8 cellular contexts compared by ENCODE assay signal in the genomic region with DNA sequence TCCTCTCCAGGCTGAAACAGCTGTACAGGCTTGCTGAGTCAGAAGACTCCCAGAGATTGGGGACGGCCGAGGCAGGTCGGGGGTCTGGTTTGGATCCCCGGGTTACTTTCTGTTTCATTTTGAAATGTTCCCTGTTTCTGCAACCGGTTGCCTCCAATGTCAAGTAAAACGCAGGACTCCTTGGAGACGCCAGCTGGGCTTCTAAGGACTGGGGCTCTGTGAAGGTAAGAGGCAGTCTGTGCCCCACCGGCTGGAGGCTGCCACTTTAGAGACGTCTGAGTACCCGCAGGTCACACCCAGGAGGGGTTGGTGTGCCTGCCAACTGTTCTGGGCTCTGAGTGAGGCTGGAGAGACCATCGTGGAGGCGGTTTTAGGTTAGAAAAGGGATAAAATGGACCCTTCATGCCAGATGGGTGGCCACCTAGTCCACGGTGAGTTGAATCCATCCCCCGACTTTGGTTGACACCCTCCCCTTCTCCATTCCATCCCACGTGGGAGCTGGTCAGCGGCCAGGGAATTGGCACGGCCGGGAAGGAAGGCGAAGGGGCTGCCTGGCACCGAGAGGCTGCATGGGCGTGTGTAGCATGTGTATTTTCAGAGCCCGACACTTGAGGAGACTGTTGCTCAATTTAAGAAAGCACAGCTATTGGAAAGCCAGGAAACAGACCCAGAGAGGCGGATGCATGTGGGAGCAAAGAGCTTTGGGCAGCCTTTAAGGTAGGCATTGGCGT.
DNase-seq lines count a peak whose midpoint lies in the region; ATAC-seq, FAIRE-seq and TF ChIP-seq lines count a peak whose summit lies in the region.

No MANE protein-coding gene starts in this region.

- H3K9me2 ChIP-seq in Karpas-422 (replicated peaks; ENCODE audit: insufficient read depth, low read length) = no peaks in the 10 kb centered on the region

- DNase-seq in Caco-2 = no peak
- DNase-seq in Karpas-422 = no peak
- peak; percentile 20 for DNase-seq in activated CD4-positive, alpha-beta memory T cell treated with anti-CD3 and anti-CD28 coated beads for 36 hours
- DNase-seq in H1 (ENCODE audit: low read depth in 1 of 2, low spot score in 2 of 2) = peak in 1 of 2 experiments; percentile 57
- peak; percentile 48 to 59 (median 51) for DNase-seq in right lobe of liver
- DNase-seq in stimulated activated effector memory CD8-positive, alpha-beta T cell treated with anti-CD3 and anti-CD28 coated beads, Interleukin-12 subunit alpha, Interleukin-12 subunit beta, amount 100 ng/mL, for 72 hours (ENCODE audit: low spot score in 2 of 2) = peak; percentile 2 to 54
- DNase-seq in NCI-H1436 (lab: John Stamatoyannopoulos, UW) = no peak
- no peak for DNase-seq in NCI-H526 treated with DMSO at 0.1 percent for 48 hours (lab: John Stamatoyannopoulos, UW)

- peak overlapping the region; percentile 51; the same call in 1 of the 2 replicates for H4K8ac ChIP-seq in H1 (ENCODE audit: extremely low read depth, insufficient read depth, low read length)

- no TSS peak for BruUV-seq in Caco-2 (replicated peaks; lab: Mats Ljungman, UMichigan)

- H2BK20ac ChIP-seq in H1 (ENCODE audit: low read length) = no peak overlapping the region

- H3K27ac ChIP-seq in Karpas-422 (ENCODE audit: low read length) (no peak overlapping the region), H1 (ENCODE audit: low read depth, low read length) (no peak overlapping the region), right lobe of liver (peak overlapping the region; percentile 27 to 77 (median 51))

- no peak overlapping the region for H3K56ac ChIP-seq in H1 (replicated peaks; ENCODE audit: insufficient read length, low read depth, low read length)

- no peak for TF ChIP-seq RAD21 in H1 (IDR thresholded peaks at IDR 0.05 in 1 of 2, conservative IDR thresholded peaks at IDR 0.05 in 1 of 2; ENCODE audit: low read depth in 2 of 2, low read length in 2 of 2)

- no peaks in the 10 kb centered on the region for H3K79me2 ChIP-seq in Karpas-422 (ENCODE audit: low read length)
- H3K79me2 ChIP-seq in H1 (ENCODE audit: control insufficient read depth in 1 of 2, insufficient read depth in 2 of 2, low read length in 2 of 2) = no peaks in the 10 kb centered on the region

- no peaks in the 10 kb centered on the region for H3K36me3 Mint-ChIP-seq in Caco-2 (ENCODE audit: insufficient read depth, unreplicated experiment)
- no peaks in the 10 kb centered on the region for H3K36me3 Mint-ChIP-seq in activated CD4-positive, alpha-beta memory T cell treated with anti-CD3 and anti-CD28 coated beads for 36 hours
- H3K36me3 Mint-ChIP-seq in stimulated activated effector memory CD8-positive, alpha-beta T cell treated with anti-CD3 and anti-CD28 coated beads, Interleukin-12 subunit alpha, Interleukin-12 subunit beta, amount 100 ng/mL, for 72 hours = no peaks in the 10 kb centered on the region

- peak; percentile 75 to 82 (median 80) for ATAC-seq in right lobe of liver
- peak; percentile 66 for ATAC-seq in stimulated activated effector memory CD8-positive, alpha-beta T cell treated with anti-CD3 and anti-CD28 coated beads, Interleukin-12 subunit alpha, Interleukin-12 subunit beta, amount 100 ng/mL, for 72 hours

- H3K9ac ChIP-seq in Karpas-422 (ENCODE audit: low read length) = peak overlapping the region; percentile 46; the same call in 1 of the 2 replicates
- no peak overlapping the region; a peak in 1 of 7 replicates for H3K9ac ChIP-seq in H1 (replicated peaks in 1 of 4; ENCODE audit: extremely low read depth in 1 of 4, low read depth in 3 of 4, low read length in 3 of 4)

- no peak for TF ChIP-seq POLR2A in H1 (IDR thresholded peaks at IDR 0.05; ENCODE audit: control extremely low read depth in 1 of 2, low read depth in 2 of 2, low read length in 2 of 2)
- TF ChIP-seq POLR2A in right lobe of liver (IDR thresholded peaks at IDR 0.05) = no peak

- no peak overlapping the region for H3K4ac ChIP-seq in H1 (replicated peaks; ENCODE audit: insufficient read length, low read depth, low read length)

- H2BK5ac ChIP-seq in H1 (ENCODE audit: low read depth, low read length) = no peak overlapping the region

- no peaks in the 10 kb centered on the region for H3K9me3 Mint-ChIP-seq in Caco-2 (ENCODE audit: unreplicated experiment)
- H3K9me3 Mint-ChIP-seq in activated CD4-positive, alpha-beta memory T cell treated with anti-CD3 and anti-CD28 coated beads for 36 hours = no peaks in the 10 kb centered on the region
- H3K9me3 Mint-ChIP-seq in stimulated activated effector memory CD8-positive, alpha-beta T cell treated with anti-CD3 and anti-CD28 coated beads, Interleukin-12 subunit alpha, Interleukin-12 subunit beta, amount 100 ng/mL, for 72 hours = no peaks in the 10 kb centered on the region

- no peak overlapping the region for H2BK120ac ChIP-seq in H1 (replicated peaks; ENCODE audit: low read depth, low read length)

- CTCF ChIA-PET in Caco-2 (lab: Charles Lee) (interaction anchor here (0.7 kb wide), 1 partner anchor 101 kb away, joined by 4 read pairs; no protein-coding TSS in a partner anchor), H1 (lab: Charles Lee; ENCODE audit: partially characterized antibody) (interaction anchor here (0.6 to 2.3 kb wide), 10 partner anchors 9 to 394 kb away, joined by 3 to 8 read pairs (median 4); no protein-coding TSS in a partner anchor)
- CTCF ChIA-PET in activated CD4-positive, alpha-beta memory T cell treated with anti-CD3 and anti-CD28 coated beads for 36 hours (lab: Charles Lee) = interaction anchor here (0.6 kb wide), 1 partner anchor 46 kb away, joined by 4 read pairs; no protein-coding TSS in a partner anchor

- intact Hi-C loops in Caco-2 (cut with micrococcal nuclease; ENCODE audit: unreplicated experiment) = no loop called here
- intact Hi-C loops in activated CD4-positive, alpha-beta memory T cell treated with anti-CD3 and anti-CD28 coated beads for 36 hours (cut with micrococcal nuclease) = no loop called here
- intact Hi-C loops in right lobe of liver (cut with DNase I) = no loop called here

- H2BK15ac ChIP-seq in H1 (ENCODE audit: low read length) = no peak overlapping the region

- H2AK5ac ChIP-seq in H1 (ENCODE audit: low read depth, low read length) = no peak overlapping the region

- H4K20me1 ChIP-seq in Karpas-422 (ENCODE audit: insufficient read depth, low read depth, low read length) = no peaks in the 10 kb centered on the region
- H4K20me1 ChIP-seq in H1 (replicated peaks in 1 of 2; ENCODE audit: control insufficient read depth in 1 of 2, insufficient read depth in 2 of 2, low read length in 2 of 2) = peaks cover 16% of the 10 kb centered on the region in 2 experiments

- no peak for TF ChIP-seq EP300 in H1 (IDR thresholded peaks at IDR 0.05; ENCODE audit: borderline replicate concordance in 1 of 2, low read depth in 2 of 2, low read length in 2 of 2)

- 10% methylated on average over 24 of the region's 24 CpGs; no CpG with 5 or more reads in 1 of the 2 experiments for WGBS in H1 (ENCODE audit: extremely low coverage in 1 of 2, insufficient coverage in 1 of 2, insufficient read length in 1 of 2, insufficient replicate concordance in 2 of 2, low coverage in 1 of 2, low lambda C conversion rate in 2 of 2, missing lambda C conversion rate in 1 of 2), 2 experiments
- WGBS in right lobe of liver (ENCODE audit: insufficient coverage, low coverage, low lambda C conversion rate, missing lambda C conversion rate) = 2% methylated on average over 18 of the region's 24 CpGs

- no peak overlapping the region for H3K27ac Mint-ChIP-seq in Caco-2 (ENCODE audit: unreplicated experiment)
- H3K27ac Mint-ChIP-seq in activated CD4-positive, alpha-beta memory T cell treated with anti-CD3 and anti-CD28 coated beads for 36 hours = no peak overlapping the region
- H3K27ac Mint-ChIP-seq in stimulated activated effector memory CD8-positive, alpha-beta T cell treated with anti-CD3 and anti-CD28 coated beads, Interleukin-12 subunit alpha, Interleukin-12 subunit beta, amount 100 ng/mL, for 72 hours = peak overlapping the region; percentile 82

- H3K4me3 Mint-ChIP-seq in Caco-2 (ENCODE audit: unreplicated experiment) = peak overlapping the region; percentile 13
- peak overlapping the region; percentile 73 for H3K4me3 Mint-ChIP-seq in activated CD4-positive, alpha-beta memory T cell treated with anti-CD3 and anti-CD28 coated beads for 36 hours
- peak overlapping the region; percentile 79 for H3K4me3 Mint-ChIP-seq in stimulated activated effector memory CD8-positive, alpha-beta T cell treated with anti-CD3 and anti-CD28 coated beads, Interleukin-12 subunit alpha, Interleukin-12 subunit beta, amount 100 ng/mL, for 72 hours

- peak overlapping the region; percentile 44; the same call in 1 of the 2 replicates for H2BK12ac ChIP-seq in H1 (ENCODE audit: low read depth, low read length)

- no peak overlapping the region for H3K23ac ChIP-seq in H1 (ENCODE audit: insufficient read length)

- H3K4me2 ChIP-seq in Karpas-422 (ENCODE audit: low read depth, low read length, poor library complexity, severe bottlenecking) (peak overlapping the region; percentile 62), H1 (ENCODE audit: insufficient read depth in 1 of 2, low read depth in 2 of 2, low read length in 2 of 2) (peak overlapping the region; percentile 69 to 93)

- H3K27me3 Mint-ChIP-seq in Caco-2 (ENCODE audit: insufficient read depth, unreplicated experiment) = peaks cover 41% of the 10 kb centered on the region
- H3K27me3 Mint-ChIP-seq in activated CD4-positive, alpha-beta memory T cell treated with anti-CD3 and anti-CD28 coated beads for 36 hours = peaks cover 35% of the 10 kb centered on the region

- H3K18ac ChIP-seq in H1 (ENCODE audit: extremely low read depth, low read length) = 0 out of 2 replicates have a peak overlapping the region, but pooled peaks have one; percentile 35

- H4K91ac ChIP-seq in H1 (replicated peaks; ENCODE audit: insufficient read length, low read length) = peak overlapping the region; percentile 39

- no peak overlapping the region for H3K4me3 ChIP-seq in Caco-2 (ENCODE audit: low read depth, low read length)
- H3K4me3 ChIP-seq in Karpas-422 (ENCODE audit: low read length) = peak overlapping the region; percentile 62; the same call in 1 of the 2 replicates
- peak overlapping the region; percentile 11 to 54 (median 29); a peak in 7 of 8 replicates for H3K4me3 ChIP-seq in H1 (ENCODE audit: extremely low read depth in 1 of 4, insufficient read depth in 2 of 4, low read depth in 3 of 4, low read length in 4 of 4)
- H3K4me3 ChIP-seq in right lobe of liver = peak overlapping the region; percentile 33 to 56 (median 54)

- H3K9me3 ChIP-seq in Caco-2 (no peaks in the 10 kb centered on the region), Karpas-422 (ENCODE audit: low read length) (no peaks in the 10 kb centered on the region), H1 (ENCODE audit: insufficient read depth in 2 of 2, low read depth in 1 of 2, low read length in 1 of 2) (no peaks in the 10 kb centered on the region), right lobe of liver (no peaks in the 10 kb centered on the region)

- H3K14ac ChIP-seq in H1 (ENCODE audit: insufficient read length) = peak overlapping the region; percentile 43

- H3K36me3 ChIP-seq in Caco-2 (ENCODE audit: control insufficient read depth, insufficient read depth, low read length) (no peaks in the 10 kb centered on the region), Karpas-422 (ENCODE audit: insufficient read depth, low read length) (no peaks in the 10 kb centered on the region), H1 (ENCODE audit: control insufficient read depth in 2 of 4, insufficient read depth in 4 of 4, low read length in 3 of 4) (no peaks in the 10 kb centered on the region), right lobe of liver (no peaks in the 10 kb centered on the region)

- H3K4me1 ChIP-seq in Caco-2 (no peaks in the 10 kb centered on the region), Karpas-422 (ENCODE audit: low read length) (no peaks in the 10 kb centered on the region), H1 (replicated peaks in 1 of 4; ENCODE audit: control insufficient read depth in 3 of 4, insufficient read depth in 4 of 4, low read length in 3 of 4) (peaks cover 15 to 20% (median 18%) of the 10 kb centered on the region in 4 experiments), right lobe of liver (peaks cover 0 to 16% (median 4%) of the 10 kb centered on the region in 4 donors)

- no peak overlapping the region for H4K5ac ChIP-seq in H1 (ENCODE audit: insufficient read length, low read depth, low read length)

- no peaks in the 10 kb centered on the region; the same call in 1 of the 2 replicates for H3K23me2 ChIP-seq in H1 (ENCODE audit: low read depth, low read length)

- H3K4me1 Mint-ChIP-seq in Caco-2 (ENCODE audit: low read depth, unreplicated experiment) = no peaks in the 10 kb centered on the region
- peaks cover 23% of the 10 kb centered on the region for H3K4me1 Mint-ChIP-seq in activated CD4-positive, alpha-beta memory T cell treated with anti-CD3 and anti-CD28 coated beads for 36 hours (ENCODE audit: low read depth)
- peaks cover 26% of the 10 kb centered on the region for H3K4me1 Mint-ChIP-seq in stimulated activated effector memory CD8-positive, alpha-beta T cell treated with anti-CD3 and anti-CD28 coated beads, Interleukin-12 subunit alpha, Interleukin-12 subunit beta, amount 100 ng/mL, for 72 hours

- no peak for FAIRE-seq in H1 (lab: Jason Lieb, UNC)

- POLR2A ChIA-PET in Caco-2 (lab: Charles Lee) = no interaction called here
- POLR2A ChIA-PET in activated CD4-positive, alpha-beta memory T cell treated with anti-CD3 and anti-CD28 coated beads for 36 hours (lab: Charles Lee) = no interaction called here
- POLR2A ChIA-PET in H1 (lab: Charles Lee; ENCODE audit: partially characterized antibody) = interaction anchor here (0.6 to 0.8 kb wide), 2 partner anchors 30 to 1660 kb away, joined by 3 to 4 read pairs; no protein-coding TSS in a partner anchor

- H3K79me1 ChIP-seq in H1 (ENCODE audit: low read depth, low read length) = no peaks in the 10 kb centered on the region

- no peak for TF ChIP-seq CTCF in Caco-2 (IDR thresholded peaks at IDR 0.05; ENCODE audit: insufficient read depth in 1 of 2, low read depth in 1 of 2, low read length in 1 of 2, severe bottlenecking in 1 of 2, unreplicated experiment in 1 of 2)
- no peak for TF ChIP-seq CTCF in H1 (IDR thresholded peaks at IDR 0.05; ENCODE audit: control extremely low read depth in 1 of 3, insufficient read depth in 1 of 3, low read depth in 1 of 3, low read length in 3 of 3)
- no peak for TF ChIP-seq CTCF in right lobe of liver (IDR thresholded peaks at IDR 0.05)

- H2AFZ ChIP-seq in Karpas-422 (ENCODE audit: low read length) (no peak overlapping the region), H1 (ENCODE audit: low read length) (no peak overlapping the region)

- no peaks in the 10 kb centered on the region for H3K27me3 ChIP-seq in Caco-2 (replicated peaks; ENCODE audit: control insufficient read depth, insufficient read depth, low read length)
- H3K27me3 ChIP-seq in Karpas-422 (ENCODE audit: low read length) = no peaks in the 10 kb centered on the region
- H3K27me3 ChIP-seq in H1 (replicated peaks in 1 of 4; ENCODE audit: control insufficient read depth in 3 of 4, extremely low read depth in 1 of 4, insufficient read depth in 3 of 4, low read length in 3 of 4) = peaks cover 20 to 66% (median 54%) of the 10 kb centered on the region in 4 experiments
- peaks cover 0 to 5% of the 10 kb centered on the region in 2 donors for H3K27me3 ChIP-seq in right lobe of liver

Comparison
In these comparisons a context has a peak if more than half of its experiments do, and no peak if none do; other contexts are left out.
1. DNase-seq: peak in activated CD4-positive, alpha-beta memory T cell treated with anti-CD3 and anti-CD28 coated beads for 36 hours (single experiment), right lobe of liver (3 of 3) and stimulated activated effector memory CD8-positive, alpha-beta T cell treated with anti-CD3 and anti-CD28 coated beads, Interleukin-12 subunit alpha, Interleukin-12 subunit beta, amount 100 ng/mL, for 72 hours (2 of 2); none in Caco-2 (0 of 2), Karpas-422 (single experiment), NCI-H1436 (single experiment) and NCI-H526 treated with DMSO at 0.1 percent for 48 hours (single experiment).
2. H3K4me3 Mint-ChIP-seq: peak in every context shown above with its lines; median percentile 79 in stimulated activated effector memory CD8-positive, alpha-beta T cell treated with anti-CD3 and anti-CD28 coated beads, Interleukin-12 subunit alpha, Interleukin-12 subunit beta, amount 100 ng/mL, for 72 hours; 73 in activated CD4-positive, alpha-beta memory T cell treated with anti-CD3 and anti-CD28 coated beads for 36 hours; 13 in Caco-2.
3. H3K27ac ChIP-seq: peak in right lobe of liver (3 of 3); none in Karpas-422 (single experiment) and H1 (single experiment).